ENCODE assay signal across 16 cellular contexts in the genomic region with DNA sequence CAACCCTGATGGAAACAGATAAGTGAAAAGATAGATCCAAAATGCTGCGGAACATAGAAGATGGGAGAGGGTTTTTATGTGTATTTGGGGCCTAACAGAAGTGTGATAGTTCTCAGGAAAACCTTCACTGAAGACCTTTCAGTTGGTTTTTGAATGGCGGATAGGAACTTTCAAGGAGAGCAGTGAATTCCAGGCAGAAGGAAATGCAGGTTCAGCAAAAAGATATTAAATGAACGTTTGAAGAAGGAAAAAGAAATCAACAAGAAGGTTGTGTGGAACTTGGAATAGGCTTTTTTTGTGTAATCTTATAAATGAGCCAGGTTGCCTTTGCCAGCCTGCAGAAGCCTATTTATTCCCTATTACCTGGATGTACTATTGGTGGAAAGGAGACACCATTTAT. TPM values are rescaled to one million over a fixed set of nuclear protein-coding genes. Genes with fewer than 3 reads are reported as not detected.
A peak's percentile ranks its signal among the peaks of the same experiment; 100 is the strongest.
DNase-seq lines count a peak whose midpoint lies in the region; ATAC-seq and TF ChIP-seq lines count a peak whose summit lies in the region.
"Had no signal": no experiment of that assay in that cellular context is flagged by ENCODE, and none has a peak within 500 bp of the region (broad histone marks: within the 10 kb centered on the region; RNA-seq: fewer than 3 reads in every experiment).

No MANE protein-coding gene starts in this region.

- TF ChIP-seq CTCF in HFF-Myc (IDR thresholded peaks at IDR 0.05; ENCODE audit: low read depth, low read length, missing control alignments) (no peak), ascending aorta (IDR thresholded peaks at IDR 0.05) (no peak), nephron progenitor cell (IDR thresholded peaks at IDR 0.05) (no peak)

- intact Hi-C loops in CD4-positive, alpha-beta memory T cell (cut with micrococcal nuclease): no loop called here
- intact Hi-C loops in ascending aorta (cut with DNase I): no loop called here

- H3K9me3 ChIP-seq in CD4-positive, alpha-beta memory T cell (ENCODE audit: control insufficient read depth in 1 of 2, low read length in 2 of 2): no peaks in the 10 kb centered on the region
- no peaks in the 10 kb centered on the region for H3K9me3 ChIP-seq in ascending aorta
- H3K9me3 ChIP-seq: heart right ventricle, tibial nerve had no signal

- no peak overlapping the region for H3K4me3 ChIP-seq in CD4-positive, alpha-beta memory T cell (ENCODE audit: low read length in 2 of 2)
- H3K4me3 ChIP-seq in HFF-Myc (replicated peaks; ENCODE audit: low read depth, low read length) (peak overlapping the region; percentile 81; the same call in 1 of the 2 replicates), ascending aorta (peak overlapping the region; percentile 4 to 84)
- H3K4me3 ChIP-seq: tibial nerve had no signal

- CTCF ChIA-PET in CD4-positive, alpha-beta memory T cell (lab: Charles Lee; ENCODE audit: partially characterized antibody): no interaction called here
- CTCF ChIA-PET in HEK293T (lab: Yijun Ruan, JAX): no interaction called here

- H3K9me3 Mint-ChIP-seq in CD4-positive, alpha-beta memory T cell: no peaks in the 10 kb centered on the region
- no peaks in the 10 kb centered on the region for H3K9me3 Mint-ChIP-seq in nephron progenitor cell
- H3K9me3 Mint-ChIP-seq: activated naive CD4-positive, alpha-beta T cell treated with anti-CD3 and anti-CD28 coated beads for 36 hours had no signal

- peak overlapping the region in 5 of 8 donors; percentile 26 to 99 (median 97) for H3K4me3 Mint-ChIP-seq in CD4-positive, alpha-beta memory T cell
- peak overlapping the region; percentile 98 for H3K4me3 Mint-ChIP-seq in nephron progenitor cell

- POLR2A ChIA-PET in CD4-positive, alpha-beta memory T cell (lab: Charles Lee; ENCODE audit: partially characterized antibody): no interaction called here
- POLR2A ChIA-PET in HEK293T (lab: Yijun Ruan, JAX): no interaction called here

- no peaks in the 10 kb centered on the region for H3K27me3 Mint-ChIP-seq in CD4-positive, alpha-beta memory T cell
- H3K27me3 Mint-ChIP-seq in nephron progenitor cell (ENCODE audit: low read depth, poor library complexity): no peaks in the 10 kb centered on the region

- no peaks in the 10 kb centered on the region for H3K36me3 ChIP-seq in CD4-positive, alpha-beta memory T cell (ENCODE audit: insufficient read depth, low read length)
- H3K36me3 ChIP-seq in ascending aorta: no peaks in the 10 kb centered on the region
- H3K36me3 ChIP-seq: heart right ventricle, tibial nerve had no signal

- peaks cover 48% of the 10 kb centered on the region for H3K4me1 ChIP-seq in CD4-positive, alpha-beta memory T cell (ENCODE audit: insufficient read depth, low read length)
- peaks cover 0 to 17% of the 10 kb centered on the region in 2 donors for H3K4me1 ChIP-seq in ascending aorta

- no peak for DNase-seq in CD4-positive, alpha-beta memory T cell
- DNase-seq in HFF-Myc (ENCODE audit: extremely low read depth, low read depth) (no peak), ascending aorta (ENCODE audit: low spot score in 2 of 2) (no peak), nephron progenitor cell (no peak), midbrain (lab: John Stamatoyannopoulos, UW) (no peak), HEK293T (ENCODE audit: extremely low spot score) (no peak)
- DNase-seq: activated naive CD4-positive, alpha-beta T cell treated with anti-CD3 and anti-CD28 coated beads for 36 hours; central memory CD4-positive, alpha-beta T cell; heart right ventricle; left cardiac atrium; NCI-H1092; retina had no signal

- H3K27ac ChIP-seq in CD4-positive, alpha-beta memory T cell (ENCODE audit: low read depth, low read length): no peak overlapping the region
- H3K27ac ChIP-seq in ascending aorta: no peak overlapping the region
- H3K27ac ChIP-seq: epithelial cell of prostate had no signal

- peaks cover 7 to 19% of the 10 kb centered on the region in 2 donors for H3K36me3 Mint-ChIP-seq in CD4-positive, alpha-beta memory T cell
- peaks cover 27% of the 10 kb centered on the region for H3K36me3 Mint-ChIP-seq in nephron progenitor cell (ENCODE audit: low read depth)

- H3K4me1 Mint-ChIP-seq in CD4-positive, alpha-beta memory T cell: peaks cover 40 to 74% (median 57%) of the 10 kb centered on the region in 4 donors
- peaks cover 34% of the 10 kb centered on the region for H3K4me1 Mint-ChIP-seq in nephron progenitor cell

- no peaks in the 10 kb centered on the region for H3K27me3 ChIP-seq in CD4-positive, alpha-beta memory T cell (ENCODE audit: insufficient read depth, low read length)
- H3K27me3 ChIP-seq in ascending aorta: no peaks in the 10 kb centered on the region
- H3K27me3 ChIP-seq: heart right ventricle, tibial nerve had no signal

- no peak overlapping the region for H3K27ac Mint-ChIP-seq in CD4-positive, alpha-beta memory T cell
- no peak overlapping the region for H3K27ac Mint-ChIP-seq in nephron progenitor cell
- H3K27ac Mint-ChIP-seq: activated naive CD4-positive, alpha-beta T cell treated with anti-CD3 and anti-CD28 coated beads for 36 hours had no signal

- no peak for ATAC-seq in GM21576 (IDR thresholded peaks at IDR 0.05; ENCODE audit: unreplicated experiment)
- ATAC-seq: heart right ventricle, left cardiac atrium, Right ventricle myocardium inferior had no signal

TF ChIP-seq in HEK293T, 16 proteins besides CTCF, POLR2A, EP300 and RAD21:
- TF ChIP-seq FOXM1 (IDR thresholded peaks at IDR 0.05; ENCODE audit: borderline replicate concordance): no peak
- no peak for TF ChIP-seq BHLHE40 (IDR thresholded peaks at IDR 0.05; ENCODE audit: borderline replicate concordance)
- TF ChIP-seq ZNF384 (IDR thresholded peaks at IDR 0.05): no peak
- TF ChIP-seq, protein P1, sequence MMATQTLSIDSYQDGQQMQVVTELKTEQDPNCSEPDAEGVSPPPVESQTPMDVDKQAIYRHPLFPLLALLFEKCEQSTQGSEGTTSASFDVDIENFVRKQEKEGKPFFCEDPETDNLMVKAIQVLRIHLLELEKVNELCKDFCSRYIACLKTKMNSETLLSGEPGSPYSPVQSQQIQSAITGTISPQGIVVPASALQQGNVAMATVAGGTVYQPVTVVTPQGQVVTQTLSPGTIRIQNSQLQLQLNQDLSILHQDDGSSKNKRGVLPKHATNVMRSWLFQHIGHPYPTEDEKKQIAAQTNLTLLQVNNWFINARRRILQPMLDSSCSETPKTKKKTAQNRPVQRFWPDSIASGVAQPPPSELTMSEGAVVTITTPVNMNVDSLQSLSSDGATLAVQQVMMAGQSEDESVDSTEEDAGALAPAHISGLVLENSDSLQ (IDR thresholded peaks at IDR 0.05): no peak
- TF ChIP-seq L3MBTL2 (conservative IDR thresholded peaks at IDR 0.05): no peak
- TF ChIP-seq SP1 (IDR thresholded peaks at IDR 0.05): no peak
- TF ChIP-seq FOXA1 (IDR thresholded peaks at IDR 0.05): no peak
- no peak for TF ChIP-seq CTBP1 (IDR thresholded peaks at IDR 0.05; ENCODE audit: borderline replicate concordance)
- no peak for TF ChIP-seq SUZ12 (IDR thresholded peaks at IDR 0.05)
- no peak for TF ChIP-seq ARNT (IDR thresholded peaks at IDR 0.05)
- TF ChIP-seq NFRKB (IDR thresholded peaks at IDR 0.05): no peak
- no peak for TF ChIP-seq FOXK2 (IDR thresholded peaks at IDR 0.05)
- TF ChIP-seq TARDBP (IDR thresholded peaks at IDR 0.05): no peak
- no peak for TF ChIP-seq ELF4 (IDR thresholded peaks at IDR 0.05)
- TF ChIP-seq HDGF (IDR thresholded peaks at IDR 0.05; ENCODE audit: borderline replicate concordance): no peak
- no peak for TF ChIP-seq LEF1 (IDR thresholded peaks at IDR 0.05; ENCODE audit: borderline replicate concordance)

RNA-seq across cellular contexts. Expression of a gene that starts 2.1 kb away (rescaled TPM):
- 10 to 100 TPM; 64.1 to 66.5 TPM for total RNA-seq in CD4-positive, alpha-beta memory T cell
- 10 to 100 TPM; 21.1 to 22.5 TPM for polyA plus RNA-seq in CD4-positive, alpha-beta memory T cell
- 33.2 TPM for total RNA-seq in ascending aorta

RNA-seq across cellular contexts. Expression of a gene that starts 2.3 kb away (rescaled TPM):
- total RNA-seq in CD4-positive, alpha-beta memory T cell: 10 to 100 TPM; 14.8 to 15.2 TPM
- 10 to 100 TPM in 1 of 2 donors, 1 to 10 TPM in 1; 10.0 to 10.2 TPM for polyA plus RNA-seq in CD4-positive, alpha-beta memory T cell
- total RNA-seq in ascending aorta: 0.21 TPM

Comparison
In these comparisons a context has a peak if more than half of its experiments do, and no peak if none do; other contexts are left out.
1. H3K4me3 ChIP-seq: peak in HFF-Myc (single experiment) and ascending aorta (2 of 2); none in CD4-positive, alpha-beta memory T cell (0 of 2).
2. RNA of a gene that starts 2.3 kb away (total RNA-seq): 14.8 to 15.2 TPM in CD4-positive, alpha-beta memory T cell; 0.21 TPM in ascending aorta (single experiment); every median in the first group is over 10 times any median in the second.